Comparison of ENCODE assay signal across 35 cellular contexts in genomic region chr5:144473650-144474049, GRCh38.
"Had no signal": no experiment of that assay in that cellular context is flagged by ENCODE, and none has a peak within 500 bp of the region (broad histone marks: within the 10 kb centered on the region; RNA-seq: fewer than 3 reads in every experiment).

No MANE protein-coding gene starts in this region.

- H3K9ac ChIP-seq: KMS-11 had no signal

- H3K27ac ChIP-seq: KMS-11 had no signal

- H3K4me3 ChIP-seq: MG63 had no signal

- H3K4me2 ChIP-seq: KMS-11 had no signal

- H3K36me3 ChIP-seq: MG63 had no signal

- DNase-seq: Karpas-422, Kasumi-1, KG1, MG63, MM.1S, MV-4-11, NCI-H1048, NCI-H1092, NCI-H1092 treated with DMSO at 0.1 percent for 48 hours, NCI-H1105, NCI-H1105 treated with DMSO at 0.1 percent for 48 hours, NCI-H1417, NCI-H1417 treated with DMSO at 0.1 percent for 48 hours, NCI-H1436, NCI-H1436 treated with DMSO at 0.1 percent for 48 hours, NCI-H146, NCI-H1694, NCI-H1694 treated with DMSO at 0.1 percent for 48 hours, NCI-H187, NCI-H187 treated with DMSO at 0.1 percent for 48 hours, NCI-H1930, NCI-H2029, NCI-H2029 treated with DMSO at 0.1 percent for 48 hours, NCI-H2081, NCI-H2081 treated with DMSO at 0.1 percent for 48 hours, NCI-H2107, NCI-H2171, NCI-H2171 treated with DMSO at 0.1 percent for 48 hours, NCI-H2227 treated with DMSO at 0.1 percent for 48 hours, NCI-H226, NCI-H345, NCI-H446, NCI-H446 treated with DMSO at 0.1 percent for 48 hours, NCI-H510A had no signal

- H3K9me3 ChIP-seq: MG63 had no signal
